In the genomic region with DNA sequence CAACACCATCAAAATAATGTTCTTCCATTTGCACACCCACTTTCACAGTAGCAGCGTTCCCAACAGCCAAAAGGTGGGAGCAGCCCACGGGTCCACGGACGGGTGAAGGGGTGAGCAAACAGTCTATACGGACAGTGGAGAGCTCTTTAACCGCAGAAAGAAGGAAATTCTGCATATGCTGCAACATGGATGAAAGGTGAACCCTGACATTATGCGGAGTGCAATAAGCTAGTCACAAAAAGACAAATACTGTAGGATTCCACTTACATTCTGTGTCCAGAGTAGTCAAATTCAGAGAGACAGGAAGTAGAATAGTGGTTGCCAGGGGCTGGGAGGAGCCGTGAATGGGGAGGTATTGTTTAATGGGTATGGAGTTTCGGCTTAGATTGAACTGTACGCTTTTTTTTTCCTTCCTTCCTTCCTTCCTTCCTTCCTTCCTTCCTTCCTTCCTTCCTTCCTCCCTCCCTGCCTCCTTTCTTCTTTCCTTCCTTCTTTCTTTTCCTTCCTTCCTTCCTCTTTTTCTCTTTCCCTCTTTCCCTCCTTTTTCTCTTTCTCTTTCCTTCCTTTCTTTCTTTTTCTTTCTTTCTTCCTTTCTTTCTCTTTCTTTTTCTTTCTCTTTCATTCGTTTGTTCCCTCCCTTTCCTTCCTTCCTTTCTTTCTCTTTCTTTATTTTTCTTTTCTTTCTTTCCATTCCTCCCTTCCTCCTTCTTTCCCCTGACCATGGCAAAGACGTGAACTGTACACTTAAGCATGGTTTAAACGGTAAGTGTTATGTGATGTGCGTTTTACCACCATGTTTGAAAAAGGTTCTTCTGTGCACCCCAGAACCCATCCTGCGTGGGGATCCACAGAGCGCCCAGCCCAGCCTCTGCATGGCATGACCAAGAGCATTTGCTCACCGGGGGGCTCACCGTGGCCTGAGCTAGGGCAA, we compare ENCODE assay signal across 8 cellular contexts. TPM values are rescaled to one million over a fixed set of nuclear protein-coding genes. Genes with fewer than 3 reads are reported as not detected.
DNase-seq lines count a peak whose midpoint lies in the region; ATAC-seq, FAIRE-seq and TF ChIP-seq lines count a peak whose summit lies in the region.

No MANE protein-coding gene starts in this region.

- H4K91ac ChIP-seq in IMR-90 (ENCODE audit: insufficient read depth, low read depth, low read length) = peak overlapping the region; percentile 84

- TF ChIP-seq POLR2A in IMR-90 (IDR thresholded peaks at IDR 0.05; ENCODE audit: low read depth, low read length) (no peak), H54 (IDR thresholded peaks at IDR 0.05; ENCODE audit: low read depth, low read length) (no peak)

- H3K79me2 ChIP-seq in SK-N-SH (ENCODE audit: insufficient read depth) = no peaks in the 10 kb centered on the region

- H3K9me2 ChIP-seq in SK-N-SH = no peaks in the 10 kb centered on the region

- H3K56ac ChIP-seq in IMR-90 (ENCODE audit: extremely low read depth, insufficient read depth, low read length) = peak overlapping the region; percentile 72

- H3K4me2 ChIP-seq in IMR-90 (ENCODE audit: low read depth, low read length) (peak overlapping the region; percentile 89), SK-N-SH (peak overlapping the region; percentile 79)

- TF ChIP-seq CTCF in BJ (IDR thresholded peaks at IDR 0.05; ENCODE audit: insufficient read depth, low read depth, low read length) (no peak), IMR-90 (conservative IDR thresholded peaks at IDR 0.05; ENCODE audit: low read depth, low read length) (no peak), SK-N-SH (IDR thresholded peaks at IDR 0.05) (no peak), upper lobe of right lung (IDR thresholded peaks at IDR 0.05) (no peak)

- 85% methylated on average over 5 of the region's 18 CpGs; no CpG with 5 or more reads in 1 of the 2 experiments for WGBS in IMR-90 (ENCODE audit: extremely low coverage in 2 of 2, insufficient read length in 1 of 2), 2 experiments
- WGBS in SK-N-SH (ENCODE audit: low lambda C conversion rate) = 32% methylated on average over 18 of the region's 18 CpGs
- WGBS in mesodermal cell (ENCODE audit: insufficient coverage in 2 of 2), 2 experiments = 52 to 53% methylated on average over 12 to 13 of the region's 18 CpGs

- FAIRE-seq in GM18507 (lab: Jason Lieb, UNC) = peak; percentile 69
- no peak for FAIRE-seq in H54 (lab: Jason Lieb, UNC)

- H3K9ac ChIP-seq in IMR-90 (ENCODE audit: low read depth, low read length) = peak overlapping the region; percentile 71
- H3K9ac ChIP-seq in SK-N-SH = peak overlapping the region; percentile 63

- H3K4me1 ChIP-seq in IMR-90 (ENCODE audit: control insufficient read depth, insufficient read depth, low read length) = peaks cover 6% of the 10 kb centered on the region; the same call in 1 of the 2 replicates
- H3K4me1 ChIP-seq in SK-N-SH (ENCODE audit: control insufficient read depth in 1 of 2, insufficient read depth in 2 of 2, low read depth in 1 of 2, low read length in 1 of 2) = peaks cover 0 to 12% of the 10 kb centered on the region in 2 experiments; a peak in 2 of 4 replicates
- peaks cover 17% of the 10 kb centered on the region for H3K4me1 ChIP-seq in effector memory CD4-positive, alpha-beta T cell (ENCODE audit: control insufficient read depth, insufficient read depth, low read length, poor library complexity, severe bottlenecking)
- peaks cover 14% of the 10 kb centered on the region for H3K4me1 ChIP-seq in mesodermal cell (ENCODE audit: control insufficient read depth, insufficient read depth, low read length, poor library complexity, severe bottlenecking)
- peaks cover 9% of the 10 kb centered on the region for H3K4me1 ChIP-seq in upper lobe of right lung

- peak overlapping the region; percentile 95 for H2AK9ac ChIP-seq in IMR-90 (replicated peaks; ENCODE audit: low read depth, low read length, poor library complexity)

- DNase-seq in BJ (ENCODE audit: low read depth) (no peak), GM18507 (ENCODE audit: extremely low spot score, insufficient read length, low read depth) (no peak), IMR-90 (peak; percentile 59), SK-N-SH (no peak), upper lobe of right lung (peak; percentile 64), H54 (ENCODE audit: insufficient read length, low spot score) (no peak)
- peak in 1 of 3 donors; percentile 26 for DNase-seq in effector memory CD4-positive, alpha-beta T cell

- H3K23ac ChIP-seq in IMR-90 (ENCODE audit: low read depth, low read length) = peak overlapping the region; percentile 73

- no TSS peak for BruUV-seq in IMR-90 (replicated peaks; lab: Mats Ljungman, UMichigan)

- H3K79me1 ChIP-seq in IMR-90 (ENCODE audit: low read depth in 1 of 2, low read length in 2 of 2) = peaks cover 0 to 9% of the 10 kb centered on the region in 2 experiments; a peak in 1 of 4 replicates

- H3K4ac ChIP-seq in IMR-90 (ENCODE audit: low read depth, low read length) = peak overlapping the region; percentile 91

- H2BK15ac ChIP-seq in IMR-90 (ENCODE audit: low read depth, low read length) = peak overlapping the region; percentile 88; the same call in 2 of the 3 replicates

- peak overlapping the region; percentile 91 for H2AFZ ChIP-seq in IMR-90 (replicated peaks; ENCODE audit: low read length, poor library complexity)
- H2AFZ ChIP-seq in SK-N-SH (ENCODE audit: low read depth) = peak overlapping the region; percentile 89

- H3K9me3 ChIP-seq in IMR-90 (ENCODE audit: control insufficient read depth, insufficient read depth, low read length) (no peaks in the 10 kb centered on the region), SK-N-SH (no peaks in the 10 kb centered on the region), mesodermal cell (ENCODE audit: control insufficient read depth, low read length) (no peaks in the 10 kb centered on the region), upper lobe of right lung (no peaks in the 10 kb centered on the region)
- H3K9me3 ChIP-seq in effector memory CD4-positive, alpha-beta T cell (ENCODE audit: control insufficient read depth, low read length) = no peaks in the 10 kb centered on the region

- POLR2A ChIA-PET in BJ (lab: Charles Lee) = no interaction called here
- POLR2A ChIA-PET in IMR-90 (lab: Charles Lee; ENCODE audit: unreplicated experiment) = no interaction called here
- POLR2A ChIA-PET in SK-N-SH (lab: Yijun Ruan, JAX) = interaction anchor here (1.2 kb wide), 1 partner anchor 66 kb away, joined by 3 read pairs; no protein-coding TSS in a partner anchor

- CTCF ChIA-PET in BJ (lab: Yijun Ruan, JAX) = interaction anchor here (0.6 to 3.6 kb wide), 33 partner anchors 9 to 392 kb away, joined by 3 to 25 read pairs (median 4); a partner anchor contains a TSS
- CTCF ChIA-PET in IMR-90 (lab: Yijun Ruan, JAX) = interaction anchor here (0.5 to 1.3 kb wide), 12 partner anchors 14 to 771 kb away, joined by 3 to 7 read pairs (median 3); a partner anchor contains a TSS
- CTCF ChIA-PET in SK-N-SH (lab: Yijun Ruan, JAX) = interaction anchor here (0.6 to 4.4 kb wide), 33 partner anchors 8 to 549 kb away, joined by 3 to 36 read pairs (median 5); no protein-coding TSS in a partner anchor

- H2BK120ac ChIP-seq in IMR-90 (ENCODE audit: low read depth, low read length) = peak overlapping the region; percentile 59

- H3K18ac ChIP-seq in IMR-90 (ENCODE audit: low read depth, low read length) = peak overlapping the region; percentile 5

- H3K9me1 ChIP-seq in IMR-90 (ENCODE audit: insufficient read depth, low read length) = peaks cover 3% of the 10 kb centered on the region; the same call in 1 of the 2 replicates

- H3K36me3 ChIP-seq in BJ (ENCODE audit: control insufficient read depth, insufficient read depth, low read length) (no peaks in the 10 kb centered on the region), IMR-90 (ENCODE audit: control insufficient read depth, insufficient read depth, low read length) (no peaks in the 10 kb centered on the region), SK-N-SH (replicated peaks in 1 of 2; ENCODE audit: control insufficient read depth in 1 of 2, insufficient read depth in 2 of 2, low read length in 1 of 2) (no peaks in the 10 kb centered on the region), mesodermal cell (ENCODE audit: control insufficient read depth, insufficient read depth, low read length) (no peaks in the 10 kb centered on the region), upper lobe of right lung (no peaks in the 10 kb centered on the region)
- no peaks in the 10 kb centered on the region for H3K36me3 ChIP-seq in effector memory CD4-positive, alpha-beta T cell (ENCODE audit: control insufficient read depth, insufficient read depth, low read length)

- in situ Hi-C loops in IMR-90 (cut with MboI; ENCODE audit: low sequenced_read_pairs) = no loop called here

- no peak overlapping the region for H2BK20ac ChIP-seq in IMR-90 (ENCODE audit: low read depth, low read length)

- H4K8ac ChIP-seq in IMR-90 (ENCODE audit: low read depth in 2 of 2, low read length in 2 of 2) = peak overlapping the region; percentile 92 to 95

- H3K14ac ChIP-seq in IMR-90 (replicated peaks; ENCODE audit: low read depth, low read length) = peak overlapping the region; percentile 95

- no peak for TF ChIP-seq EP300 in SK-N-SH (IDR thresholded peaks at IDR 0.05; ENCODE audit: borderline replicate concordance in 1 of 2, low read depth in 1 of 2, low read length in 1 of 2)

- H2BK5ac ChIP-seq in IMR-90 (ENCODE audit: low read depth, low read length, poor library complexity, severe bottlenecking) = peak overlapping the region; percentile 44

- H3K27ac ChIP-seq in IMR-90 (ENCODE audit: insufficient read depth, low read length) = peak overlapping the region; percentile 62
- peak overlapping the region; percentile 63 to 80 for H3K27ac ChIP-seq in SK-N-SH (ENCODE audit: low read depth in 2 of 2, low read length in 1 of 2)
- H3K27ac ChIP-seq in effector memory CD4-positive, alpha-beta T cell (ENCODE audit: insufficient read depth, low read length, poor library complexity, severe bottlenecking) = peak overlapping the region; percentile 54
- peak overlapping the region; percentile 32 for H3K27ac ChIP-seq in mesodermal cell (ENCODE audit: low read depth, low read length, severe bottlenecking)
- peak overlapping the region; percentile 82 for H3K27ac ChIP-seq in upper lobe of right lung

- H3K27me3 ChIP-seq in BJ (ENCODE audit: control insufficient read depth, insufficient read depth, low read length) (no peaks in the 10 kb centered on the region), IMR-90 (ENCODE audit: control insufficient read depth, insufficient read depth, low read length) (no peaks in the 10 kb centered on the region), SK-N-SH (ENCODE audit: insufficient read depth) (no peaks in the 10 kb centered on the region), upper lobe of right lung (no peaks in the 10 kb centered on the region)
- H3K27me3 ChIP-seq in effector memory CD4-positive, alpha-beta T cell (replicated peaks; ENCODE audit: control insufficient read depth, insufficient read depth, low read length, poor library complexity, severe bottlenecking) = no peaks in the 10 kb centered on the region

- peak overlapping the region; percentile 99 for H2AK5ac ChIP-seq in IMR-90 (ENCODE audit: low read depth, low read length)

- H3K4me3 ChIP-seq in BJ (ENCODE audit: low read depth, low read length) = peak overlapping the region; percentile 73
- H3K4me3 ChIP-seq in IMR-90 (ENCODE audit: insufficient read depth, low read depth, low read length) = peak overlapping the region; percentile 62
- H3K4me3 ChIP-seq in SK-N-SH (ENCODE audit: low read depth in 2 of 2, low read length in 1 of 2) = peak overlapping the region; percentile 59 to 69
- peak overlapping the region; percentile 62 for H3K4me3 ChIP-seq in effector memory CD4-positive, alpha-beta T cell (ENCODE audit: insufficient read depth, low read depth, low read length, poor library complexity, severe bottlenecking)
- peak overlapping the region; percentile 37 for H3K4me3 ChIP-seq in mesodermal cell (ENCODE audit: extremely low read depth, insufficient read depth, low read length, poor library complexity, severe bottlenecking)
- H3K4me3 ChIP-seq in upper lobe of right lung = peak overlapping the region; percentile 81

- no peak for TF ChIP-seq RAD21 in IMR-90 (IDR thresholded peaks at IDR 0.05; ENCODE audit: low read length)
- TF ChIP-seq RAD21 in SK-N-SH (IDR thresholded peaks at IDR 0.05; ENCODE audit: low read length) = no peak

- H3F3A ChIP-seq in SK-N-SH (replicated peaks; ENCODE audit: insufficient read depth) = peaks cover 8% of the 10 kb centered on the region

- dilution Hi-C loops in IMR-90 (cut with HindIII; ENCODE audit: low sequenced_read_pairs, unreplicated experiment) = no loop called here

- peak; percentile 28 for ATAC-seq in IMR-90 (ENCODE audit: low read depth)
- peak; percentile 36 for ATAC-seq in upper lobe of right lung

- peak overlapping the region; percentile 61 for H4K5ac ChIP-seq in IMR-90 (ENCODE audit: low read depth, low read length)

- no peaks in the 10 kb centered on the region for H4K20me1 ChIP-seq in IMR-90 (ENCODE audit: insufficient read depth, low read length)
- H4K20me1 ChIP-seq in SK-N-SH (ENCODE audit: insufficient read depth) = no peaks in the 10 kb centered on the region

- intact Hi-C loops in IMR-90 (cut with micrococcal nuclease) (loop anchor here (5.0 kb wide), 1 partner anchor 167 kb away; no protein-coding TSS in a partner anchor), upper lobe of right lung (cut with DNase I) (no loop called here)

RNA-seq across cellular contexts. Expression of a gene that starts 15.9 kb away (rescaled TPM):
- polyA plus RNA-seq in BJ (2011; rRNA removed) (5.5 and 9.1 TPM in 2 replicates), IMR-90 (2012; rRNA removed) (15.7 and 25.8 TPM in 2 replicates), SK-N-SH (2012; rRNA removed) (21.3 and 21.4 TPM in 2 replicates)
- polyA minus RNA-seq in BJ (2011; rRNA and poly(A)+ RNA removed) = 2.6 and 4.4 TPM in 2 replicates
- total RNA-seq in IMR-90 (2012; rRNA removed) (3.9 and 5.3 TPM in 2 replicates), upper lobe of right lung (22.4 TPM)
- polyA plus RNA-seq in IMR-90 (2012; cell fraction: cytosol; rRNA removed) = 10.3 and 41.0 TPM in 2 replicates
- polyA plus RNA-seq in IMR-90 (2012; cell fraction: nucleus; rRNA removed; ENCODE audit: low replicate concordance) = 48.7 and 143 TPM in 2 replicates
- polyA plus RNA-seq in SK-N-SH (2012; cell fraction: cytosol; rRNA removed) = 6.2 and 10.8 TPM in 2 replicates
- polyA plus RNA-seq in SK-N-SH (2012; cell fraction: nucleus; rRNA removed) = 85.4 and 152 TPM in 2 replicates
- 19.6 TPM for polyA plus RNA-seq in mesodermal cell (2013, experiment 1 of 2)
- 15.8 TPM for polyA plus RNA-seq in mesodermal cell (2013, experiment 2 of 2)

Comparison
In these comparisons a context has a peak if more than half of its experiments do, and no peak if none do; other contexts are left out.
1. DNase-seq: peak in IMR-90 (single experiment) and upper lobe of right lung (single experiment); none in BJ (single experiment), GM18507 (single experiment), SK-N-SH (single experiment) and H54 (single experiment).
2. H3K27ac ChIP-seq: peak in every context shown above with its lines; median percentile 82 in upper lobe of right lung; 72 in SK-N-SH; 62 in IMR-90; 54 in effector memory CD4-positive, alpha-beta T cell; 32 in mesodermal cell.
3. Peak in every context shown above with its lines, with median percentiles within 50 percentile points of each other: H3K4me3 ChIP-seq.